Comparison of ENCODE assay signal across 7 cellular contexts in genomic region chr12:45130881-45131281, GRCh38.
DNase-seq lines count a peak whose midpoint lies in the region; ATAC-seq and TF ChIP-seq lines count a peak whose summit lies in the region.

No MANE protein-coding gene starts in this region.

- no peak overlapping the region for H3K27ac ChIP-seq in body of pancreas

- ATAC-seq in body of pancreas: peak; percentile 50

- no peaks in the 10 kb centered on the region for H3K9me3 ChIP-seq in body of pancreas

- H3K36me3 ChIP-seq in body of pancreas (replicated peaks in 1 of 2; ENCODE audit: insufficient read depth in 1 of 2, low read depth in 2 of 2): no peaks in the 10 kb centered on the region

- no peaks in the 10 kb centered on the region for H3K4me1 ChIP-seq in body of pancreas

- 7 to 8% methylated on average over 3 of the region's 3 CpGs for WGBS in body of pancreas, 2 donors

- no peak overlapping the region for H3K4me3 ChIP-seq in body of pancreas

- TF ChIP-seq POLR2A in body of pancreas (IDR thresholded peaks at IDR 0.05): no peak

- no peaks in the 10 kb centered on the region for H3K27me3 ChIP-seq in body of pancreas

- TF ChIP-seq CTCF in GM10248 (IDR thresholded peaks at IDR 0.05; ENCODE audit: control extremely low read depth, extremely low read depth, low read depth, missing control alignments) (peak; percentile 68), body of pancreas (IDR thresholded peaks at IDR 0.05) (peak in 6 of 7 experiments; percentile 27 to 60 (median 49))

- POLR2A ChIA-PET in GM10248 (lab: Yijun Ruan, JAX): interaction anchor here (0.6 kb wide), 1 partner anchor 773 kb away, joined by 5 read pairs; no protein-coding TSS in a partner anchor

- intact Hi-C loops in body of pancreas (cut with DNase I): no loop called here

- CTCF ChIA-PET in GM10248 (lab: Yijun Ruan, JAX): interaction anchor here (1.4 kb wide), 2 partner anchors 15 to 413 kb away, joined by 3 read pairs; no protein-coding TSS in a partner anchor

- DNase-seq in GM10248 (ENCODE audit: extremely low spot score): peak; percentile 55
- DNase-seq in H4 (ENCODE audit: low spot score): peak; percentile 82
- DNase-seq in LoVo (ENCODE audit: low spot score): peak; percentile 58
- DNase-seq in SHP77 (lab: John Stamatoyannopoulos, UW): peak; percentile 55 to 68
- peak; percentile 16 to 34 (median 30) for DNase-seq in body of pancreas
- DNase-seq in iPS-NIHi11 (ENCODE audit: low spot score): peak; percentile 77
- peak; percentile 35 to 46 for DNase-seq in stimulated activated CD4-positive, alpha-beta T cell treated with anti-CD3 and anti-CD28 coated beads, Interleukin-2, amount 100 ng/mL, for 24 hours

Comparison
In these comparisons a context has a peak if more than half of its experiments do, and no peak if none do; other contexts are left out.
1. DNase-seq: peak in every context shown above with its lines; median percentile 82 in H4; 77 in iPS-NIHi11; 62 in SHP77; 58 in LoVo; 55 in GM10248; 40 in stimulated activated CD4-positive, alpha-beta T cell treated with anti-CD3 and anti-CD28 coated beads, Interleukin-2, amount 100 ng/mL, for 24 hours; 30 in body of pancreas.